ENCODE assay signal across 10 cellular contexts in genomic region chrX:40663880-40664630, GRCh38. TPM values are rescaled to one million over a fixed set of nuclear protein-coding genes. Genes with fewer than 3 reads are reported as not detected.
DNase-seq lines count a peak whose midpoint lies in the region; FAIRE-seq and TF ChIP-seq lines count a peak whose summit lies in the region.
"Had no signal": no experiment of that assay in that cellular context is flagged by ENCODE, and none has a peak within 500 bp of the region (broad histone marks: within the 10 kb centered on the region; RNA-seq: fewer than 3 reads in every experiment).

No MANE protein-coding gene starts in this region.

- H3K36me3 Mint-ChIP-seq in CD14-positive monocyte = peaks cover 62 to 84% of the 10 kb centered on the region in 2 donors

- TF ChIP-seq CTCF in GM12875 (IDR thresholded peaks at IDR 0.05; ENCODE audit: borderline replicate concordance, insufficient read depth, low read depth, low read length) = peak; percentile 22; the same call in 1 of the 2 replicates
- peak in 1 of 6 experiments; percentile 10 for TF ChIP-seq CTCF in Peyer's patch (IDR thresholded peaks at IDR 0.05)
- TF ChIP-seq CTCF in CD14-positive monocyte (IDR thresholded peaks at IDR 0.05) = no peak

- H3K4me1 Mint-ChIP-seq in CD14-positive monocyte = no peaks in the 10 kb centered on the region

- no peak for TF ChIP-seq POLR2A in Peyer's patch (IDR thresholded peaks at IDR 0.05)

- H3K9me3 Mint-ChIP-seq in CD14-positive monocyte = peaks cover 0 to 4% (median 0%) of the 10 kb centered on the region in 7 donors

- H3K4me1 ChIP-seq in Peyer's patch = no peaks in the 10 kb centered on the region
- H3K4me1 ChIP-seq: ascending aorta, Caco-2 had no signal

- H3K36me3 ChIP-seq in Peyer's patch = peaks cover 0 to 56% (median 0%) of the 10 kb centered on the region in 3 donors

- intact Hi-C loops in CD14-positive monocyte (cut with micrococcal nuclease) = no loop called here

- H3K27me3 Mint-ChIP-seq in CD14-positive monocyte (ENCODE audit: low read depth in 3 of 3) = peaks cover 0 to 34% (median 0%) of the 10 kb centered on the region in 3 donors

- DNase-seq in astrocyte of the hippocampus (ENCODE audit: low read depth, low spot score) (peak; percentile 53), left kidney (ENCODE audit: low read depth, low spot score) (peak; percentile 23), Peyer's patch (no peak), CD14-positive monocyte (ENCODE audit: low spot score) (no peak)
- DNase-seq in activated naive CD4-positive, alpha-beta T cell treated with anti-CD3 and anti-CD28 coated beads, Interleukin-2, amount 50 U/mL, for 16 hours = no peak
- DNase-seq in activated CD4-positive, CD25-positive, alpha-beta regulatory T cell treated with anti-CD3 and anti-CD28 coated beads, Interleukin-2, amount 50 U/mL, for 72 hours = no peak

- no peaks in the 10 kb centered on the region for H3K9me3 ChIP-seq in Peyer's patch
- H3K9me3 ChIP-seq: ascending aorta, Caco-2 had no signal

- no peaks in the 10 kb centered on the region for H3K27me3 ChIP-seq in Peyer's patch
- H3K27me3 ChIP-seq: ascending aorta had no signal

- H3K4me3 ChIP-seq in GM12875 (ENCODE audit: low read depth, low read length) = no peak overlapping the region
- H3K4me3 ChIP-seq in Peyer's patch = no peak overlapping the region
- H3K4me3 ChIP-seq: ascending aorta had no signal

- H3K27ac ChIP-seq in Peyer's patch = no peak overlapping the region
- H3K27ac ChIP-seq: ascending aorta had no signal

- H3K4me3 Mint-ChIP-seq in CD14-positive monocyte = no peak overlapping the region

- no peak overlapping the region for H3K27ac Mint-ChIP-seq in CD14-positive monocyte

- FAIRE-seq in A204.1 (lab: Jason Lieb, UNC) = peak; percentile 32

RNA-seq across cellular contexts. Expression of gene CXorf38, which starts 16.7 kb away (rescaled TPM):
- 10 to 100 TPM; 11.4 to 41.3 (median 22.5) TPM for total RNA-seq in Peyer's patch
- 10 to 100 TPM; 39.5 to 51.2 TPM for polyA plus RNA-seq in CD14-positive monocyte

RNA-seq across cellular contexts. Expression of gene MPC1L, which starts 40.8 kb away (rescaled TPM):
- not detected for total RNA-seq in Peyer's patch
- not detected for polyA plus RNA-seq in CD14-positive monocyte
- total RNA-seq: ascending aorta, Caco-2 had no signal

Comparison
In these comparisons a context has a peak if more than half of its experiments do, and no peak if none do; other contexts are left out.
1. DNase-seq: peak in astrocyte of the hippocampus (single experiment) and left kidney (single experiment); none in activated naive CD4-positive, alpha-beta T cell treated with anti-CD3 and anti-CD28 coated beads, Interleukin-2, amount 50 U/mL, for 16 hours (single experiment), Peyer's patch (0 of 3), activated CD4-positive, CD25-positive, alpha-beta regulatory T cell treated with anti-CD3 and anti-CD28 coated beads, Interleukin-2, amount 50 U/mL, for 72 hours (single experiment) and CD14-positive monocyte (single experiment).